In genomic region chr14:68655021-68655811, GRCh38 we compare ENCODE assay signal across 11 cellular contexts.
DNase-seq lines count a peak whose midpoint lies in the region; ATAC-seq and TF ChIP-seq lines count a peak whose summit lies in the region.
"Had no signal": no experiment of that assay in that cellular context is flagged by ENCODE, and none has a peak within 500 bp of the region (broad histone marks: within the 10 kb centered on the region; RNA-seq: fewer than 3 reads in every experiment).

No MANE protein-coding gene starts in this region.

- H3F3A ChIP-seq in MM.1S (ENCODE audit: insufficient read depth, low read length), result no peaks in the 10 kb centered on the region

- POLR2A ChIA-PET in IMR-90 (lab: Charles Lee; ENCODE audit: unreplicated experiment) (no interaction called here), A673 (lab: Charles Lee; ENCODE audit: low non-redundant PET) (interaction anchor here (0.6 kb wide), 1 partner anchor 13 kb away, joined by 3 read pairs; no protein-coding TSS in a partner anchor)

- H3K56ac ChIP-seq in IMR-90 (ENCODE audit: extremely low read depth, insufficient read depth, low read length), result no peak overlapping the region

- H3K9ac ChIP-seq in IMR-90 (ENCODE audit: low read depth, low read length) (peak overlapping the region; percentile 19; the same call in 1 of the 2 replicates), MM.1S (ENCODE audit: low read length) (no peak overlapping the region)

- peaks cover 42% of the 10 kb centered on the region for H3K4me1 ChIP-seq in IMR-90 (ENCODE audit: control insufficient read depth, insufficient read depth, low read length)
- peaks cover 45 to 100% (median 91%) of the 10 kb centered on the region in 4 donors for H3K4me1 ChIP-seq in esophagus muscularis mucosa
- peaks cover 55% of the 10 kb centered on the region for H3K4me1 ChIP-seq in ovary (ENCODE audit: insufficient read depth)
- no peaks in the 10 kb centered on the region for H3K4me1 ChIP-seq in MM.1S (ENCODE audit: low read length)
- peaks cover 29% of the 10 kb centered on the region for H3K4me1 ChIP-seq in A673 (ENCODE audit: insufficient read depth, low read length, poor library complexity, severe bottlenecking)
- H3K4me1 ChIP-seq: foreskin keratinocyte had no signal

- H3K4me3 ChIP-seq in IMR-90 (ENCODE audit: insufficient read depth, low read depth, low read length), result no peak overlapping the region
- H3K4me3 ChIP-seq in esophagus muscularis mucosa, result no peak overlapping the region
- H3K4me3 ChIP-seq in ovary, result no peak overlapping the region
- no peak overlapping the region for H3K4me3 ChIP-seq in MM.1S (ENCODE audit: low read length)
- H3K4me3 ChIP-seq in A673 (ENCODE audit: low read depth, low read length, poor library complexity, severe bottlenecking), result no peak overlapping the region
- H3K4me3 ChIP-seq: Peyer's patch had no signal

- TF ChIP-seq RAD21 in IMR-90 (IDR thresholded peaks at IDR 0.05; ENCODE audit: low read length), result no peak

- H4K5ac ChIP-seq in IMR-90 (ENCODE audit: low read depth, low read length), result peak overlapping the region; percentile 62

- ATAC-seq in IMR-90 (ENCODE audit: low read depth), result no peak
- ATAC-seq in GM21423 (IDR thresholded peaks at IDR 0.05; ENCODE audit: unreplicated experiment), result no peak
- ATAC-seq: foreskin keratinocyte had no signal

- peak overlapping the region; percentile 65 for H4K91ac ChIP-seq in IMR-90 (ENCODE audit: insufficient read depth, low read depth, low read length)

- in situ Hi-C loops in IMR-90 (cut with MboI; ENCODE audit: low sequenced_read_pairs), result no loop called here

- H3K4ac ChIP-seq in IMR-90 (ENCODE audit: low read depth, low read length), result peak overlapping the region; percentile 82

- H3K23ac ChIP-seq in IMR-90 (ENCODE audit: low read depth, low read length), result no peak overlapping the region

- dilution Hi-C loops in IMR-90 (cut with HindIII; ENCODE audit: low sequenced_read_pairs, unreplicated experiment), result no loop called here

- no peaks in the 10 kb centered on the region for H3K79me2 ChIP-seq in MM.1S (ENCODE audit: low read length)

- peak overlapping the region; percentile 90 for H2AK5ac ChIP-seq in IMR-90 (ENCODE audit: low read depth, low read length)

- no peak for TF ChIP-seq POLR2A in IMR-90 (IDR thresholded peaks at IDR 0.05; ENCODE audit: low read depth, low read length)
- TF ChIP-seq POLR2A in esophagus muscularis mucosa (IDR thresholded peaks at IDR 0.05; ENCODE audit: low read depth), result no peak
- TF ChIP-seq POLR2A in ovary (IDR thresholded peaks at IDR 0.05), result no peak

- H2BK120ac ChIP-seq in IMR-90 (ENCODE audit: low read depth, low read length), result peak overlapping the region; percentile 96

- H3K27me3 ChIP-seq in IMR-90 (ENCODE audit: control insufficient read depth, insufficient read depth, low read length), result no peaks in the 10 kb centered on the region
- H3K27me3 ChIP-seq in esophagus muscularis mucosa, result no peaks in the 10 kb centered on the region
- no peaks in the 10 kb centered on the region for H3K27me3 ChIP-seq in ovary
- no peaks in the 10 kb centered on the region for H3K27me3 ChIP-seq in MM.1S (replicated peaks; ENCODE audit: insufficient read depth, low read length)
- H3K27me3 ChIP-seq in A673 (replicated peaks; ENCODE audit: insufficient read depth, low read depth, low read length, poor library complexity), result no peaks in the 10 kb centered on the region
- H3K27me3 ChIP-seq: foreskin keratinocyte, Peyer's patch had no signal

- intact Hi-C loops in IMR-90 (cut with micrococcal nuclease) (loop anchor here (10.0 kb wide), 2 partner anchors 110 to 260 kb away; no protein-coding TSS in a partner anchor), esophagus muscularis mucosa (cut with DNase I) (loop anchor here (10.0 kb wide), 1 partner anchor 100 kb away; no protein-coding TSS in a partner anchor), ovary (cut with DNase I) (loop anchor here in 3 of 4 donors (5.0 to 10.0 kb wide), 7 partner anchors 63 to 713 kb away; no protein-coding TSS in a partner anchor), A673 (cut with micrococcal nuclease; ENCODE audit: unreplicated experiment) (no loop called here)

- peak overlapping the region in 1 of 2 experiments; percentile 72; a peak in 1 of 4 replicates for H4K8ac ChIP-seq in IMR-90 (ENCODE audit: low read depth in 2 of 2, low read length in 2 of 2)

- H3K9me2 ChIP-seq in MM.1S (replicated peaks; ENCODE audit: insufficient read depth, low read length), result no peaks in the 10 kb centered on the region

- TF ChIP-seq CTCF in IMR-90 (conservative IDR thresholded peaks at IDR 0.05; ENCODE audit: low read depth, low read length), result no peak
- no peak for TF ChIP-seq CTCF in esophagus muscularis mucosa (IDR thresholded peaks at IDR 0.05)
- TF ChIP-seq CTCF in ovary (IDR thresholded peaks at IDR 0.05), result no peak
- TF ChIP-seq CTCF in MM.1S (IDR thresholded peaks at IDR 0.05; ENCODE audit: low read length), result no peak
- TF ChIP-seq CTCF in A673 (conservative IDR thresholded peaks at IDR 0.05; ENCODE audit: low read depth, low read length), result no peak

- DNase-seq in Ammon's horn (ENCODE audit: low spot score) (peak; percentile 45), IMR-90 (peak; percentile 56), esophagus muscularis mucosa (ENCODE audit: extremely low spot score) (no peak), ovary (peak; percentile 64 to 78 (median 67)), GOT3 (lab: John Stamatoyannopoulos, UW) (no peak), MM.1S (no peak), A673 (ENCODE audit: low spot score) (no peak)
- DNase-seq: activated gamma-delta T cell treated with Interleukin-2 at 50 U/mL for 16 hours, foreskin keratinocyte, Peyer's patch had no signal

- peak overlapping the region; percentile 96; the same call in 1 of the 2 replicates for H2BK20ac ChIP-seq in IMR-90 (ENCODE audit: low read depth, low read length)

- peak overlapping the region; percentile 15 for H2BK5ac ChIP-seq in IMR-90 (ENCODE audit: low read depth, low read length, poor library complexity, severe bottlenecking)

- H2BK15ac ChIP-seq in IMR-90 (ENCODE audit: low read depth, low read length), result peak overlapping the region; percentile 78; the same call in 1 of the 3 replicates

- no peak overlapping the region; the same call in 1 of the 2 replicates for H3K27ac ChIP-seq in IMR-90 (ENCODE audit: insufficient read depth, low read length)
- H3K27ac ChIP-seq in esophagus muscularis mucosa (replicated peaks in 1 of 4), result peak overlapping the region; percentile 88 to 91 (median 90)
- peak overlapping the region; percentile 47 to 80 for H3K27ac ChIP-seq in ovary
- no peak overlapping the region for H3K27ac ChIP-seq in MM.1S (ENCODE audit: low read length)
- H3K27ac ChIP-seq in A673 (ENCODE audit: low read depth, low read length, poor library complexity, severe bottlenecking), result no peak overlapping the region
- H3K27ac ChIP-seq: foreskin keratinocyte had no signal

- H2AK9ac ChIP-seq in IMR-90 (replicated peaks; ENCODE audit: low read depth, low read length, poor library complexity), result peak overlapping the region; percentile 63

- no peaks in the 10 kb centered on the region for H3K36me3 ChIP-seq in IMR-90 (ENCODE audit: control insufficient read depth, insufficient read depth, low read length)
- H3K36me3 ChIP-seq in esophagus muscularis mucosa, result no peaks in the 10 kb centered on the region
- H3K36me3 ChIP-seq in ovary, result no peaks in the 10 kb centered on the region
- H3K36me3 ChIP-seq in MM.1S (replicated peaks; ENCODE audit: insufficient read depth, low read length), result no peaks in the 10 kb centered on the region
- no peaks in the 10 kb centered on the region for H3K36me3 ChIP-seq in A673 (ENCODE audit: insufficient read depth, low read length, poor library complexity, severe bottlenecking)
- H3K36me3 ChIP-seq: Peyer's patch had no signal

- no peaks in the 10 kb centered on the region for H3K9me3 ChIP-seq in IMR-90 (ENCODE audit: control insufficient read depth, insufficient read depth, low read length)
- H3K9me3 ChIP-seq in esophagus muscularis mucosa, result no peaks in the 10 kb centered on the region
- H3K9me3 ChIP-seq in ovary, result no peaks in the 10 kb centered on the region
- H3K9me3 ChIP-seq in MM.1S (replicated peaks; ENCODE audit: insufficient read depth, low read length), result no peaks in the 10 kb centered on the region
- no peaks in the 10 kb centered on the region for H3K9me3 ChIP-seq in A673 (ENCODE audit: low read depth, low read length, poor library complexity, severe bottlenecking)
- H3K9me3 ChIP-seq: Peyer's patch had no signal

- H4K20me1 ChIP-seq in IMR-90 (ENCODE audit: insufficient read depth, low read length), result no peaks in the 10 kb centered on the region
- no peaks in the 10 kb centered on the region for H4K20me1 ChIP-seq in MM.1S (ENCODE audit: insufficient read depth, low read length)

- no peaks in the 10 kb centered on the region for H3K79me1 ChIP-seq in IMR-90 (ENCODE audit: low read depth in 1 of 2, low read length in 2 of 2)

- peak overlapping the region; percentile 46; the same call in 1 of the 2 replicates for H3K14ac ChIP-seq in IMR-90 (replicated peaks; ENCODE audit: low read depth, low read length)

- TF ChIP-seq EP300 in esophagus muscularis mucosa (IDR thresholded peaks at IDR 0.05), result no peak
- no peak for TF ChIP-seq EP300 in ovary (IDR thresholded peaks at IDR 0.05)

- BruUV-seq in IMR-90 (replicated peaks; lab: Mats Ljungman, UMichigan) (no TSS peak), A673 (replicated peaks; lab: Mats Ljungman, UMichigan) (no TSS peak)

- H2AFZ ChIP-seq in IMR-90 (replicated peaks; ENCODE audit: low read length, poor library complexity) (peak overlapping the region; percentile 64), MM.1S (ENCODE audit: low read length) (no peak overlapping the region)

- H3K4me2 ChIP-seq in IMR-90 (ENCODE audit: low read depth, low read length) (no peak overlapping the region), MM.1S (ENCODE audit: low read depth, low read length) (no peak overlapping the region)

- WGBS in IMR-90 (ENCODE audit: extremely low coverage in 2 of 2, insufficient read length in 1 of 2), 2 experiments, result 67% methylated on average over 1 of the region's 17 CpGs; no CpG with 5 or more reads in 1 of the 2 experiments
- WGBS in esophagus muscularis mucosa, result 56% methylated on average over 17 of the region's 17 CpGs
- 21 to 33% (median 29%) methylated on average over 14 to 17 of the region's 17 CpGs for WGBS in ovary, 3 donors

- CTCF ChIA-PET in IMR-90 (lab: Yijun Ruan, JAX) (no interaction called here), A673 (lab: Charles Lee) (no interaction called here)

- H3K9me1 ChIP-seq in IMR-90 (ENCODE audit: insufficient read depth, low read length), result peaks cover 40% of the 10 kb centered on the region

- peak overlapping the region; percentile 63 for H3K18ac ChIP-seq in IMR-90 (ENCODE audit: low read depth, low read length)

TF ChIP-seq in IMR-90, 13 proteins besides CTCF, POLR2A, EP300 and RAD21 (continues in another document):
- TF ChIP-seq BHLHE40 (IDR thresholded peaks at IDR 0.05; ENCODE audit: low read depth, low read length) (no peak), SMC3 (IDR thresholded peaks at IDR 0.05; ENCODE audit: low read depth, low read length) (no peak), RFX5 (IDR thresholded peaks at IDR 0.05; ENCODE audit: low read depth, low read length) (no peak)

Comparison
In these comparisons a context has a peak if more than half of its experiments do, and no peak if none do; other contexts are left out.
1. DNase-seq: peak in Ammon's horn (single experiment), IMR-90 (single experiment) and ovary (5 of 5); none in esophagus muscularis mucosa (single experiment), GOT3 (single experiment), MM.1S (single experiment) and A673 (single experiment).
2. H3K27ac ChIP-seq: peak in esophagus muscularis mucosa (4 of 4) and ovary (2 of 2); none in IMR-90 (single experiment), MM.1S (single experiment) and A673 (single experiment).